Comparison of ENCODE assay signal across 20 cellular contexts in genomic region chr6:17059820-17060219, GRCh38. TPM values are rescaled to one million over a fixed set of nuclear protein-coding genes. Genes with fewer than 3 reads are reported as not detected.
DNase-seq lines count a peak whose midpoint lies in the region; ATAC-seq, FAIRE-seq and TF ChIP-seq lines count a peak whose summit lies in the region.
"Had no signal": no experiment of that assay in that cellular context is flagged by ENCODE, and none has a peak within 500 bp of the region (broad histone marks: within the 10 kb centered on the region; RNA-seq: fewer than 3 reads in every experiment).

No MANE protein-coding gene starts in this region.

- in situ Hi-C loops in mammary epithelial cell (cut with MboI; ENCODE audit: low sequenced_read_pairs in 2 of 2): loop anchor here in 1 of 2 donors (25.0 kb wide), 1 partner anchor 723 kb away; no protein-coding TSS in a partner anchor
- in situ Hi-C loops in HAP-1 (cut with MboI; ENCODE audit: low sequenced_read_pairs): no loop called here

- 8% methylated on average over 3 of the region's 3 CpGs for WGBS in mammary epithelial cell (ENCODE audit: low coverage, missing lambda C conversion rate)

- no peak overlapping the region for H3K4me3 Mint-ChIP-seq in activated T-helper 2 cell treated with anti-CD3 and anti-CD28 coated beads, Interferon-gamma antibody, Interleukin-2, Interleukin-4, amounts not matched to agents 10 μg/mL and 5 μg/mL and 100 μg/mL, durations not matched to agents 14 hours and 24 hours and 36 hours (ENCODE audit: low read depth)
- H3K4me3 Mint-ChIP-seq: CD14-positive monocyte; CD4-positive, alpha-beta memory T cell; H9; IgD-negative memory B cell had no signal

- H3K4me2 ChIP-seq in mammary epithelial cell (ENCODE audit: insufficient read depth, low read depth, low read length) (peak overlapping the region; percentile 45), keratinocyte (ENCODE audit: control insufficient read depth, extremely low read depth, insufficient read depth, low read depth, low read length) (peak overlapping the region; percentile 1)
- H3K4me2 ChIP-seq: BLaER1 had no signal

- H2AFZ ChIP-seq in mammary epithelial cell (ENCODE audit: low read depth, low read length) (peak overlapping the region; percentile 60), keratinocyte (ENCODE audit: control insufficient read depth, low read length) (no peak overlapping the region)

- H3K9me3 ChIP-seq in mammary epithelial cell (replicated peaks; ENCODE audit: insufficient read depth, low read length) (no peaks in the 10 kb centered on the region), keratinocyte (ENCODE audit: control insufficient read depth, low read depth, low read length) (no peaks in the 10 kb centered on the region), mucosa of descending colon (no peaks in the 10 kb centered on the region), HAP-1 (no peaks in the 10 kb centered on the region)
- H3K9me3 ChIP-seq: BLaER1 had no signal

- H3K27me3 ChIP-seq in mammary epithelial cell (ENCODE audit: insufficient read depth, low read length): no peaks in the 10 kb centered on the region
- H3K27me3 ChIP-seq in keratinocyte (ENCODE audit: control insufficient read depth, extremely low read depth, insufficient read depth, low read length): no peaks in the 10 kb centered on the region
- H3K27me3 ChIP-seq in HAP-1 (ENCODE audit: low read depth): no peaks in the 10 kb centered on the region
- H3K27me3 ChIP-seq: BLaER1 had no signal

- no peaks in the 10 kb centered on the region for H3K36me3 Mint-ChIP-seq in activated T-helper 2 cell treated with anti-CD3 and anti-CD28 coated beads, Interferon-gamma antibody, Interleukin-2, Interleukin-4, amounts not matched to agents 10 μg/mL and 5 μg/mL and 100 μg/mL, durations not matched to agents 14 hours and 24 hours and 36 hours (ENCODE audit: low read depth)
- H3K36me3 Mint-ChIP-seq: CD14-positive monocyte; CD4-positive, alpha-beta memory T cell; IgD-negative memory B cell had no signal

- H3K9me3 Mint-ChIP-seq in activated T-helper 2 cell treated with anti-CD3 and anti-CD28 coated beads, Interferon-gamma antibody, Interleukin-2, Interleukin-4, amounts not matched to agents 10 μg/mL and 5 μg/mL and 100 μg/mL, durations not matched to agents 14 hours and 24 hours and 36 hours: no peaks in the 10 kb centered on the region
- H3K9me3 Mint-ChIP-seq: H9 had no signal

- BruUV-seq in mammary epithelial cell (replicated peaks; lab: Mats Ljungman, UMichigan): no TSS peak

- no peak overlapping the region for H3K4me3 ChIP-seq in mammary epithelial cell (replicated peaks in 1 of 3; ENCODE audit: insufficient read depth in 1 of 3, low read depth in 2 of 3, low read length in 3 of 3)
- H3K4me3 ChIP-seq in keratinocyte (ENCODE audit: control insufficient read depth in 2 of 3, extremely low read depth in 1 of 3, insufficient read depth in 2 of 3, low read depth in 1 of 3, low read length in 3 of 3): no peak overlapping the region
- no peak overlapping the region for H3K4me3 ChIP-seq in mucosa of descending colon
- H3K4me3 ChIP-seq in HAP-1: no peak overlapping the region
- H3K4me3 ChIP-seq: BLaER1 had no signal

- CTCF ChIA-PET in mammary epithelial cell (lab: Charles Lee; ENCODE audit: low non-redundant PET): no interaction called here

- no peaks in the 10 kb centered on the region for H3K9me1 ChIP-seq in keratinocyte (ENCODE audit: control insufficient read depth, extremely low read depth, insufficient read depth, low read length)

- H4K20me1 ChIP-seq in mammary epithelial cell (ENCODE audit: insufficient read depth, low read length): no peaks in the 10 kb centered on the region
- H4K20me1 ChIP-seq in keratinocyte (ENCODE audit: control insufficient read depth, extremely low read depth, insufficient read depth, low read length): no peaks in the 10 kb centered on the region
- H4K20me1 ChIP-seq: BLaER1 had no signal

- ATAC-seq in esophagus mucosa (peak; percentile 87), mucosa of descending colon (no peak)
- ATAC-seq: HepG2 had no signal

- H3K27ac ChIP-seq in mammary epithelial cell (ENCODE audit: insufficient read depth, low read depth, low read length) (peak overlapping the region; percentile 83), keratinocyte (ENCODE audit: control insufficient read depth, insufficient read depth, low read length) (peak overlapping the region; percentile 43)
- H3K27ac ChIP-seq: BLaER1 had no signal

- peak overlapping the region; percentile 19 for H3K9ac ChIP-seq in mammary epithelial cell (ENCODE audit: insufficient read depth, low read length)
- no peak overlapping the region for H3K9ac ChIP-seq in keratinocyte (ENCODE audit: control insufficient read depth, extremely low read depth, insufficient read depth, low read length)
- H3K9ac ChIP-seq: BLaER1 had no signal

- H3K79me2 ChIP-seq in mammary epithelial cell (ENCODE audit: insufficient read depth, low read length) (no peaks in the 10 kb centered on the region), keratinocyte (ENCODE audit: control insufficient read depth, insufficient read depth, low read length) (no peaks in the 10 kb centered on the region)

- H3K36me3 ChIP-seq in mammary epithelial cell (ENCODE audit: insufficient read depth, low read length): no peaks in the 10 kb centered on the region
- H3K36me3 ChIP-seq in keratinocyte (ENCODE audit: control insufficient read depth in 2 of 2, extremely low read depth in 1 of 2, insufficient read depth in 2 of 2, low read length in 2 of 2): no peaks in the 10 kb centered on the region
- H3K36me3 ChIP-seq in mucosa of descending colon (ENCODE audit: low read depth): no peaks in the 10 kb centered on the region
- H3K36me3 ChIP-seq in HAP-1 (replicated peaks): no peaks in the 10 kb centered on the region
- H3K36me3 ChIP-seq: BLaER1 had no signal

- no peak for TF ChIP-seq CTCF in mammary epithelial cell (conservative IDR thresholded peaks at IDR 0.05 in 1 of 2, IDR thresholded peaks at IDR 0.05 in 1 of 2; ENCODE audit: extremely low read depth in 1 of 2, insufficient read depth in 1 of 2, low read depth in 1 of 2, low read length in 2 of 2)
- no peak for TF ChIP-seq CTCF in keratinocyte (optimal IDR thresholded peaks at IDR 0.05 in 1 of 3, IDR thresholded peaks at IDR 0.05 in 1 of 3, conservative IDR thresholded peaks at IDR 0.05 in 1 of 3; ENCODE audit: extremely low read depth in 1 of 3, insufficient read depth in 2 of 3, low read length in 3 of 3)
- TF ChIP-seq CTCF in mucosa of descending colon (IDR thresholded peaks at IDR 0.05): no peak

- FAIRE-seq in keratinocyte (lab: Jason Lieb, UNC): peak; percentile 97
- FAIRE-seq: H1, HepG2 had no signal

- DNase-seq in HPDE6-E6E7 (ENCODE audit: extremely low spot score): peak; percentile 25
- DNase-seq in mammary epithelial cell: peak; percentile 92
- peak; percentile 21 for DNase-seq in keratinocyte (ENCODE audit: low read depth, low spot score)
- no peak for DNase-seq in activated T-helper 2 cell treated with anti-CD3 and anti-CD28 coated beads, Interferon-gamma antibody, Interleukin-2, Interleukin-4, amounts not matched to agents 10 μg/mL and 5 μg/mL and 100 μg/mL, durations not matched to agents 14 hours and 24 hours and 36 hours (ENCODE audit: low spot score)
- DNase-seq in inferior parietal cortex (ENCODE audit: extremely low spot score): no peak
- DNase-seq in mucosa of descending colon: no peak
- no peak for DNase-seq in HAP-1 (ENCODE audit: low spot score in 2 of 2)
- DNase-seq: 8988T; CD4-positive, alpha-beta memory T cell; DMS79 treated with DMSO at 0.1 percent for 48 hours; GF-D8; H9 had no signal

- peaks cover 32% of the 10 kb centered on the region for H3K4me1 ChIP-seq in mammary epithelial cell (ENCODE audit: insufficient read depth, low read length)
- H3K4me1 ChIP-seq in keratinocyte (ENCODE audit: control insufficient read depth, extremely low read depth, insufficient read depth, low read length): peaks cover 32% of the 10 kb centered on the region
- no peaks in the 10 kb centered on the region for H3K4me1 ChIP-seq in mucosa of descending colon (ENCODE audit: low read depth)
- H3K4me1 ChIP-seq in HAP-1: no peaks in the 10 kb centered on the region
- H3K4me1 ChIP-seq: BLaER1 had no signal

- intact Hi-C loops in mammary epithelial cell (cut with micrococcal nuclease): loop anchor here (2.0 to 5.0 kb wide), 2 partner anchors 27 to 48 kb away; no protein-coding TSS in a partner anchor
- intact Hi-C loops in activated T-helper 2 cell treated with anti-CD3 and anti-CD28 coated beads, Interferon-gamma antibody, Interleukin-2, Interleukin-4, amounts not matched to agents 10 μg/mL and 5 μg/mL and 100 μg/mL, durations not matched to agents 14 hours and 24 hours and 36 hours (cut with micrococcal nuclease): no loop called here
- intact Hi-C loops in mucosa of descending colon (cut with DNase I, micrococcal nuclease): no loop called here

- H3K27me3 Mint-ChIP-seq in activated T-helper 2 cell treated with anti-CD3 and anti-CD28 coated beads, Interferon-gamma antibody, Interleukin-2, Interleukin-4, amounts not matched to agents 10 μg/mL and 5 μg/mL and 100 μg/mL, durations not matched to agents 14 hours and 24 hours and 36 hours (ENCODE audit: low read depth): peaks cover 13% of the 10 kb centered on the region

- dilution Hi-C loops in mammary epithelial cell (cut with HindIII; ENCODE audit: low sequenced_read_pairs): no loop called here
- dilution Hi-C loops in keratinocyte (cut with MboI; ENCODE audit: extremely low pct_ligation_motif_present, low sequenced_read_pairs): no loop called here

- no peaks in the 10 kb centered on the region for H3K4me1 Mint-ChIP-seq in activated T-helper 2 cell treated with anti-CD3 and anti-CD28 coated beads, Interferon-gamma antibody, Interleukin-2, Interleukin-4, amounts not matched to agents 10 μg/mL and 5 μg/mL and 100 μg/mL, durations not matched to agents 14 hours and 24 hours and 36 hours (ENCODE audit: low read depth)
- H3K4me1 Mint-ChIP-seq: CD14-positive monocyte; CD4-positive, alpha-beta memory T cell; H9 had no signal

- no peak overlapping the region for H3K27ac Mint-ChIP-seq in activated T-helper 2 cell treated with anti-CD3 and anti-CD28 coated beads, Interferon-gamma antibody, Interleukin-2, Interleukin-4, amounts not matched to agents 10 μg/mL and 5 μg/mL and 100 μg/mL, durations not matched to agents 14 hours and 24 hours and 36 hours
- H3K27ac Mint-ChIP-seq: CD4-positive, alpha-beta memory T cell; IgD-negative memory B cell had no signal

RNA-seq across cellular contexts. Expression of gene STMND1, which starts 42.0 kb away (rescaled TPM):
- total RNA-seq in mammary epithelial cell (not detected), esophagus mucosa (not detected), mucosa of descending colon (1 to 10 TPM in 1 of 3 donors, under 1 TPM in 2; 0.47 to 1.9 (median 0.53) TPM)
- polyA plus RNA-seq in mammary epithelial cell (not detected), keratinocyte (not detected in 3 replicates)
- polyA minus RNA-seq in mammary epithelial cell (not detected), keratinocyte (not detected in 3 replicates)
- polyA plus RNA-seq in keratinocyte (2011; ENCODE audit: low read depth): not detected
- not detected in 2 replicates for polyA plus RNA-seq in keratinocyte (2011; cell fraction: cytosol; rRNA removed)
- not detected in 2 replicates for polyA plus RNA-seq in keratinocyte (2011; cell fraction: nucleus; rRNA removed)
- polyA plus RNA-seq in keratinocyte (2012; ENCODE audit: low replicate concordance): not detected in 2 replicates
- not detected for polyA minus RNA-seq in keratinocyte (2011; cell fraction: cytosol; rRNA and poly(A)+ RNA removed)
- not detected in 2 replicates for polyA minus RNA-seq in keratinocyte (2011; cell fraction: nucleus; rRNA and poly(A)+ RNA removed)
- total RNA-seq in activated T-helper 2 cell treated with anti-CD3 and anti-CD28 coated beads, Interferon-gamma antibody, Interleukin-2, Interleukin-4, amounts not matched to agents 10 μg/mL and 5 μg/mL and 100 μg/mL, durations not matched to agents 14 hours and 24 hours and 36 hours: not detected in 2 replicates
- total RNA-seq: A673; CD4-positive, alpha-beta memory T cell; H1; H9; HepG2 had no signal
- polyA plus RNA-seq: AG04450; CD14-positive monocyte; CD4-positive, alpha-beta memory T cell; H1; HepG2; IgD-negative memory B cell had no signal

Comparison
In these comparisons a context has a peak if more than half of its experiments do, and no peak if none do; other contexts are left out.
1. DNase-seq: peak in HPDE6-E6E7 (single experiment), mammary epithelial cell (single experiment) and keratinocyte (single experiment); none in activated T-helper 2 cell treated with anti-CD3 and anti-CD28 coated beads, Interferon-gamma antibody, Interleukin-2, Interleukin-4, amounts not matched to agents 10 μg/mL and 5 μg/mL and 100 μg/mL, durations not matched to agents 14 hours and 24 hours and 36 hours (single experiment), inferior parietal cortex (single experiment), mucosa of descending colon (0 of 3) and HAP-1 (0 of 2).